24 cellular contexts compared by ENCODE assay signal in genomic region chr16:74902161-74902560, GRCh38.
"Had no signal": no experiment of that assay in that cellular context is flagged by ENCODE, and none has a peak within 500 bp of the region (broad histone marks: within the 10 kb centered on the region; RNA-seq: fewer than 3 reads in every experiment).

No MANE protein-coding gene starts in this region.

- DNase-seq: cortex of kidney; effector memory CD8-positive, alpha-beta T cell; erythroblast; esophagus squamous epithelium; foreskin melanocyte; glutamatergic neuron; heart right ventricle; hippocampal formation; left cardiac atrium; left lung; lower lobe of right lung; naive thymus-derived CD8-positive, alpha-beta T cell; nephron progenitor cell; nucleus accumbens; psoas muscle; right cardiac atrium; sigmoid colon; stimulated activated CD4-positive, alpha-beta T cell treated with anti-CD3 and anti-CD28 coated beads, Interleukin-2, amount 100 ng/mL, for 24 hours; stimulated activated CD4-positive, alpha-beta T cell treated with anti-CD3 and anti-CD28 coated beads, Interleukin-4, amount 100 ng/mL, for 24 hours; stimulated activated naive CD4-positive, alpha-beta T cell treated with Interleukin-2 at 50 U/mL for 16 hours; stomach; thyroid gland; trophoblast cell had no signal

- H3K4me3 ChIP-seq: esophagus squamous epithelium, heart right ventricle, left lung, lower lobe of right lung, psoas muscle, sigmoid colon, stomach, thyroid gland had no signal

- H3K4me1 Mint-ChIP-seq: nephron progenitor cell had no signal

- ATAC-seq: effector memory CD8-positive, alpha-beta T cell; left cardiac atrium; left lung; lower lobe of right lung; naive thymus-derived CD8-positive, alpha-beta T cell; psoas muscle; stimulated activated effector memory CD8-positive, alpha-beta T cell treated with anti-CD3 and anti-CD28 coated beads, Interleukin-12 subunit alpha, Interleukin-12 subunit beta, amount 100 ng/mL, for 72 hours had no signal

- H3K9me3 ChIP-seq: esophagus squamous epithelium, heart right ventricle, left lung, lower lobe of right lung, psoas muscle, stomach, thyroid gland had no signal

- H3K4me3 Mint-ChIP-seq: effector memory CD8-positive, alpha-beta T cell; naive thymus-derived CD8-positive, alpha-beta T cell; nephron progenitor cell; stimulated activated effector memory CD8-positive, alpha-beta T cell treated with anti-CD3 and anti-CD28 coated beads, Interleukin-12 subunit alpha, Interleukin-12 subunit beta, amount 100 ng/mL, for 72 hours had no signal

- H3K4me1 ChIP-seq: left lung, lower lobe of right lung, psoas muscle, stomach, thyroid gland had no signal

- H3K9me3 Mint-ChIP-seq: effector memory CD8-positive, alpha-beta T cell; stimulated activated effector memory CD8-positive, alpha-beta T cell treated with anti-CD3 and anti-CD28 coated beads, Interleukin-12 subunit alpha, Interleukin-12 subunit beta, amount 100 ng/mL, for 72 hours had no signal

- H3K27me3 ChIP-seq: esophagus squamous epithelium, heart right ventricle, left lung, sigmoid colon, stomach, thyroid gland had no signal

- H3K27ac ChIP-seq: esophagus squamous epithelium, left lung, lower lobe of right lung, psoas muscle, stomach, thyroid gland had no signal

- H3K27me3 Mint-ChIP-seq: effector memory CD8-positive, alpha-beta T cell; naive thymus-derived CD8-positive, alpha-beta T cell had no signal

- H3K27ac Mint-ChIP-seq: effector memory CD8-positive, alpha-beta T cell; naive thymus-derived CD8-positive, alpha-beta T cell; nephron progenitor cell; stimulated activated effector memory CD8-positive, alpha-beta T cell treated with anti-CD3 and anti-CD28 coated beads, Interleukin-12 subunit alpha, Interleukin-12 subunit beta, amount 100 ng/mL, for 72 hours had no signal
